In genomic region chr6:150152891-150153876, GRCh38 we compare ENCODE assay signal across 15 cellular contexts.
A peak's percentile ranks its signal among the peaks of the same experiment; 100 is the strongest.
DNase-seq lines count a peak whose midpoint lies in the region; ATAC-seq and TF ChIP-seq lines count a peak whose summit lies in the region.
"Had no signal": no experiment of that assay in that cellular context is flagged by ENCODE, and none has a peak within 500 bp of the region (broad histone marks: within the 10 kb centered on the region; RNA-seq: fewer than 3 reads in every experiment).

No MANE protein-coding gene starts in this region.

- CTCF ChIA-PET in RWPE1 (lab: Yijun Ruan, JAX) = interaction anchor here (1.6 to 1.7 kb wide), 2 partner anchors 72 to 182 kb away, joined by 3 to 4 read pairs; no protein-coding TSS in a partner anchor

- no peak for TF ChIP-seq CTCF in RWPE1 (conservative IDR thresholded peaks at IDR 0.05; ENCODE audit: low read depth)

- peak overlapping the region; percentile 98 for H3K27ac ChIP-seq in RWPE1
- H3K27ac ChIP-seq: KMS-11 had no signal

- POLR2A ChIA-PET in RWPE1 (lab: Yijun Ruan, JAX; ENCODE audit: low non-redundant PET) = no interaction called here

- no peak for ATAC-seq in HG02885 (IDR thresholded peaks at IDR 0.05; ENCODE audit: poor library complexity, unreplicated experiment)
- no peak for ATAC-seq in HG03095 (IDR thresholded peaks at IDR 0.05; ENCODE audit: unreplicated experiment)

- DNase-seq in KG1 (lab: John Stamatoyannopoulos, UW) = peak; percentile 40
- peak; percentile 45 for DNase-seq in RWPE1 (ENCODE audit: low spot score)
- peak; percentile 3 for DNase-seq in fibroblast of peridontal ligament (ENCODE audit: extremely low read depth)
- DNase-seq in stromal cell of bone marrow (ENCODE audit: low read depth) = peak; percentile 55
- DNase-seq in kidney tubule cell (ENCODE audit: low spot score) = no peak
- DNase-seq: activated CD4-positive, alpha-beta T cell treated with anti-CD3 and anti-CD28 coated beads, Interleukin-2, amount 50 U/mL, for 4 hours; effector CD4-positive, alpha-beta T cell; NCI-H187 treated with DMSO at 0.1 percent for 48 hours; NCI-H524 treated with DMSO at 0.1 percent for 48 hours; retina; stimulated activated naive B cell treated with anti-CD40 and anti-IgM and Interleukin-4, amounts not matched to agents 10 μg/mL and 1 μg/mL and 100 μg/mL, for 72 hours; T-helper 9 cell had no signal
